ENCODE assay signal across 9 cellular contexts in genomic region chr12:123398177-123398916, GRCh38. TPM values are rescaled to one million over a fixed set of nuclear protein-coding genes. Genes with fewer than 3 reads are reported as not detected.
DNase-seq lines count a peak whose midpoint lies in the region; ATAC-seq and TF ChIP-seq lines count a peak whose summit lies in the region.
"Had no signal": no experiment of that assay in that cellular context is flagged by ENCODE, and none has a peak within 500 bp of the region (broad histone marks: within the 10 kb centered on the region; RNA-seq: fewer than 3 reads in every experiment).

No MANE protein-coding gene starts in this region.

- H3K27me3 ChIP-seq in colonic mucosa, result no peaks in the 10 kb centered on the region
- H3K27me3 ChIP-seq in left lung, result no peaks in the 10 kb centered on the region
- H3K27me3 ChIP-seq in suprapubic skin, result no peaks in the 10 kb centered on the region

- H3K27ac ChIP-seq in colonic mucosa (peak overlapping the region; percentile 50), left lung (peak overlapping the region; percentile 39 to 61), suprapubic skin (peak overlapping the region; percentile 62)

- 62% methylated on average over 15 of the region's 16 CpGs for whole genome bisulfite sequencing in suprapubic skin

- TF ChIP-seq EP300 in suprapubic skin (IDR thresholded peaks at IDR 0.05), result no peak

- peaks cover 16% of the 10 kb centered on the region for H3K36me3 ChIP-seq in colonic mucosa
- peaks cover 0 to 86% of the 10 kb centered on the region in 2 donors for H3K36me3 ChIP-seq in left lung
- peaks cover 78% of the 10 kb centered on the region for H3K36me3 ChIP-seq in suprapubic skin

- TF ChIP-seq CTCF in colonic mucosa (IDR thresholded peaks at IDR 0.05), result no peak
- TF ChIP-seq CTCF in left lung (IDR thresholded peaks at IDR 0.05), result no peak
- no peak for TF ChIP-seq CTCF in suprapubic skin (IDR thresholded peaks at IDR 0.05)

- DNase-seq in HCEC 1CT (peak; percentile 64), colonic mucosa (peak; percentile 48), left lung (no peak), suprapubic skin (ENCODE audit: low spot score in 2 of 2) (no peak)
- DNase-seq: NCI-H2227 treated with DMSO at 0.1 percent for 48 hours had no signal

- H3K4me3 ChIP-seq in colonic mucosa (no peak overlapping the region), left lung (no peak overlapping the region), suprapubic skin (no peak overlapping the region)

- peak overlapping the region in 1 of 2 donors; percentile 34 for H3K9ac ChIP-seq in colonic mucosa (ENCODE audit: low read depth in 2 of 2, low read length in 2 of 2)

- H3K4me1 ChIP-seq in colonic mucosa (no peaks in the 10 kb centered on the region), left lung (peaks cover 15 to 22% of the 10 kb centered on the region in 2 donors), suprapubic skin (peaks cover 43% of the 10 kb centered on the region)

- intact Hi-C loops in colonic mucosa (cut with DNase I) (no loop called here), left lung (cut with DNase I) (no loop called here)

- ATAC-seq in left lung (peak; percentile 64), HG02571 (IDR thresholded peaks at IDR 0.05; ENCODE audit: unreplicated experiment) (no peak), HG03095 (IDR thresholded peaks at IDR 0.05; ENCODE audit: unreplicated experiment) (no peak), GM21717 (IDR thresholded peaks at IDR 0.05; ENCODE audit: unreplicated experiment) (no peak), HG03045 (IDR thresholded peaks at IDR 0.05; ENCODE audit: unreplicated experiment) (no peak)

- no peak for TF ChIP-seq POLR2A in suprapubic skin (IDR thresholded peaks at IDR 0.05)

- no peaks in the 10 kb centered on the region for H3K9me3 ChIP-seq in colonic mucosa
- H3K9me3 ChIP-seq in left lung, result no peaks in the 10 kb centered on the region
- H3K9me3 ChIP-seq in suprapubic skin, result no peaks in the 10 kb centered on the region

RNA-seq across cellular contexts. Expression of gene KMT5A, which starts 14.4 kb away (rescaled TPM):
- total RNA-seq in colonic mucosa (10 to 100 TPM; 38.2 to 59.3 TPM), left lung (10 to 100 TPM; 39.7 to 42.4 TPM), suprapubic skin (10 to 100 TPM; 52.2 to 70.1 (median 60.8) TPM)

RNA-seq across cellular contexts. Expression of gene SBNO1, which starts 33.7 kb away (rescaled TPM):
- total RNA-seq in colonic mucosa (10 to 100 TPM; 36.5 to 37.3 TPM), left lung (10 to 100 TPM; 26.5 to 32.1 TPM), suprapubic skin (10 to 100 TPM; 18.2 to 26.6 (median 25.8) TPM)

RNA-seq across cellular contexts. Expression of gene RILPL2, which starts 38.1 kb away (rescaled TPM):
- 1 to 10 TPM in 1 of 2 donors, under 1 TPM in 1; 0.96 to 2.1 TPM for total RNA-seq in colonic mucosa
- total RNA-seq in left lung, result 10 to 100 TPM in 1 of 2 donors, 1 to 10 TPM in 1; 8.9 to 14.0 TPM
- total RNA-seq in suprapubic skin, result 1 to 10 TPM; 3.2 to 6.1 (median 4.3) TPM

RNA-seq across cellular contexts. Expression of gene SNRNP35, which starts 59.6 kb away (rescaled TPM):
- total RNA-seq in colonic mucosa (10 to 100 TPM; 17.4 to 23.2 TPM), left lung (10 to 100 TPM; 22.6 to 24.5 TPM), suprapubic skin (10 to 100 TPM; 16.2 to 33.8 (median 20.3) TPM)

Comparison
In these comparisons a context has a peak if more than half of its experiments do, and no peak if none do; other contexts are left out.
1. DNase-seq: peak in HCEC 1CT (single experiment) and colonic mucosa (single experiment); none in left lung (0 of 2) and suprapubic skin (0 of 2).
2. Peak in every context shown above with its lines, with median percentiles within 50 percentile points of each other: H3K27ac ChIP-seq.